In genomic region chr2:65056215-65056989, GRCh38 we compare ENCODE assay signal across 8 cellular contexts. TPM values are rescaled to one million over a fixed set of nuclear protein-coding genes. Genes with fewer than 3 reads are reported as not detected.
A peak's percentile ranks its signal among the peaks of the same experiment; 100 is the strongest.
DNase-seq lines count a peak whose midpoint lies in the region; ATAC-seq and TF ChIP-seq lines count a peak whose summit lies in the region.

Gene CEP68, plus strand, starts transcription at chr2:65056416. Its CDS starts 13,029 bp downstream, at chr2:65069445.

- H4K5ac ChIP-seq in H9 (ENCODE audit: insufficient read length, low read depth, low read length), result no peak within 1 kb of the TSS

- no peak within 1 kb of the TSS for H2BK15ac ChIP-seq in H9 (ENCODE audit: low read depth, low read length)

- peak within 1 kb of the TSS; percentile 87 for H3K14ac ChIP-seq in H9 (ENCODE audit: insufficient read depth, low read length)

- H3K4me1 ChIP-seq in ES-I3 (ENCODE audit: insufficient read depth, low read length) (peaks cover 3% of the 10 kb centered on the region; the same call in 1 of the 2 replicates), H9 (ENCODE audit: insufficient read depth, low read length) (no peaks in the 10 kb centered on the region)

- peak within 1 kb of the TSS; percentile 68 for H3T11ph ChIP-seq in H9 (ENCODE audit: low read length)

- H3K4me3 ChIP-seq in fibroblast of the aortic adventitia (ENCODE audit: low read depth, low read length), result peak within 1 kb of the TSS; percentile 82

- H3K4ac ChIP-seq in H9 (ENCODE audit: low read depth, low read length), result no peak within 1 kb of the TSS; the same call in 1 of the 2 replicates

- ATAC-seq in natural killer cell treated with Interleukin-12 subunit alpha and Interleukin-12 subunit beta and Interleukin-15 and Interleukin-18, amount 100 ng/mL, for 72 hours, result peak; percentile 98 to 99

- H4K8ac ChIP-seq in H9 (replicated peaks; ENCODE audit: insufficient read length, low read depth, low read length), result no peak within 1 kb of the TSS

- H3K27me3 ChIP-seq in H9 (ENCODE audit: insufficient read depth, low read length), result no peaks in the 10 kb centered on the region

- no CpG with 5 or more reads among the region's 95 CpGs for WGBS in H9 (ENCODE audit: extremely low coverage, insufficient read length, low lambda C conversion rate)

- peak; percentile 98 for DNase-seq in H9
- DNase-seq in M059J (ENCODE audit: low read depth), result peak; percentile 95
- peak; percentile 99 for DNase-seq in activated effector memory CD4-positive, alpha-beta T cell treated with anti-CD3 and anti-CD28 coated beads, Interleukin-2, amount 50 U/mL, for 16 hours
- peak; percentile 95 for DNase-seq in fibroblast of the aortic adventitia (ENCODE audit: low read depth)
- DNase-seq in natural killer cell treated with Interleukin-12 subunit alpha and Interleukin-12 subunit beta and Interleukin-15 and Interleukin-18, amount 100 ng/mL, for 72 hours (ENCODE audit: low spot score), result peak; percentile 97
- peak; percentile 96 for DNase-seq in stimulated activated naive CD4-positive, alpha-beta T cell treated with Interleukin-2 at 50 U/mL for 16 hours (lab: John Stamatoyannopoulos, UW)

- H2AK5ac ChIP-seq in H9 (ENCODE audit: insufficient read length, low read length), result no peak within 1 kb of the TSS

- peaks cover 8% of the 10 kb centered on the region for H3K79me2 ChIP-seq in H9 (ENCODE audit: insufficient read depth, low read length)

- no peak within 1 kb of the TSS for H2BK120ac ChIP-seq in H9 (ENCODE audit: low read depth, low read length, poor library complexity, severe bottlenecking)

- peak within 1 kb of the TSS; percentile 87 for H3K4me2 ChIP-seq in H9 (ENCODE audit: insufficient read depth, insufficient read length, low read length)

- no peak within 1 kb of the TSS for H2AFZ ChIP-seq in H9 (ENCODE audit: low read length)

- H3K27ac ChIP-seq in H9 (ENCODE audit: insufficient read length, low read depth, low read length), result no peak within 1 kb of the TSS

- H2BK5ac ChIP-seq in H9 (ENCODE audit: insufficient read length, low read length), result no peak within 1 kb of the TSS

- no peak within 1 kb of the TSS for H4K91ac ChIP-seq in H9 (ENCODE audit: insufficient read length, low read depth, low read length)

- H3K23me2 ChIP-seq in H9 (ENCODE audit: insufficient read length, low read depth, low read length, poor library complexity, severe bottlenecking), result peaks cover 6% of the 10 kb centered on the region

- peaks cover 17 to 39% of the 10 kb centered on the region in 2 experiments for H3K4me1 Mint-ChIP-seq in H9
- peaks cover 30 to 40% of the 10 kb centered on the region in 2 donors for H3K4me1 Mint-ChIP-seq in natural killer cell treated with Interleukin-12 subunit alpha and Interleukin-12 subunit beta and Interleukin-15 and Interleukin-18, amount 100 ng/mL, for 72 hours (ENCODE audit: low read depth in 2 of 2)

- no peak within 1 kb of the TSS for H2BK12ac ChIP-seq in H9 (ENCODE audit: insufficient read length, low read depth, low read length)

- peaks cover 0 to 4% of the 10 kb centered on the region in 2 experiments; a peak in 1 of 5 replicates for H3K9me3 Mint-ChIP-seq in H9
- no peaks in the 10 kb centered on the region for H3K9me3 Mint-ChIP-seq in natural killer cell treated with Interleukin-12 subunit alpha and Interleukin-12 subunit beta and Interleukin-15 and Interleukin-18, amount 100 ng/mL, for 72 hours

- peak; percentile 95 for TF ChIP-seq POLR2A in Raji (IDR thresholded peaks at IDR 0.05; ENCODE audit: insufficient read depth, low read depth, low read length)

- no peaks in the 10 kb centered on the region for H3K9me3 ChIP-seq in ES-I3 (ENCODE audit: control insufficient read depth, insufficient read depth, low read length)
- no peaks in the 10 kb centered on the region for H3K9me3 ChIP-seq in H9 (ENCODE audit: control insufficient read depth, low read depth, low read length)

- H2BK20ac ChIP-seq in H9 (ENCODE audit: low read depth, low read length, poor library complexity, severe bottlenecking), result no peak within 1 kb of the TSS

- no peak within 1 kb of the TSS for H3K56ac ChIP-seq in H9 (ENCODE audit: insufficient read length, low read depth, low read length)

- H3K36me3 ChIP-seq in ES-I3 (ENCODE audit: insufficient read depth, low read length), result no peaks in the 10 kb centered on the region

- H3K23ac ChIP-seq in H9 (ENCODE audit: insufficient read length, low read depth, low read length), result no peak within 1 kb of the TSS

- H3K18ac ChIP-seq in H9 (ENCODE audit: insufficient read length, low read depth, low read length), result peak within 1 kb of the TSS; percentile 27

- H3K9ac ChIP-seq in ES-I3 (ENCODE audit: low read depth, low read length), result peak within 1 kb of the TSS; percentile 68
- peak within 1 kb of the TSS; percentile 68 for H3K9ac ChIP-seq in H9 (ENCODE audit: extremely low read depth, insufficient read length, low read length)

- peaks cover 3% of the 10 kb centered on the region for H3K79me1 ChIP-seq in H9 (ENCODE audit: insufficient read depth, low read depth, low read length, poor library complexity, severe bottlenecking)

- peaks cover 5 to 11% (median 9%) of the 10 kb centered on the region in 3 experiments for H3K36me3 Mint-ChIP-seq in H9 (ENCODE audit: insufficient read depth in 1 of 3, low read depth in 3 of 3)
- no peaks in the 10 kb centered on the region for H3K36me3 Mint-ChIP-seq in natural killer cell treated with Interleukin-12 subunit alpha and Interleukin-12 subunit beta and Interleukin-15 and Interleukin-18, amount 100 ng/mL, for 72 hours

- peak within 1 kb of the TSS in 2 of 3 experiments; percentile 53 to 95; a peak in 5 of 7 replicates for H3K27ac Mint-ChIP-seq in H9
- peak within 1 kb of the TSS; percentile 53 to 80 for H3K27ac Mint-ChIP-seq in natural killer cell treated with Interleukin-12 subunit alpha and Interleukin-12 subunit beta and Interleukin-15 and Interleukin-18, amount 100 ng/mL, for 72 hours

- no peaks in the 10 kb centered on the region for H4K20me1 ChIP-seq in H9 (ENCODE audit: control insufficient read depth, insufficient read depth, insufficient read length)

- no peak for TF ChIP-seq CTCF in H9 (conservative IDR thresholded peaks at IDR 0.05)
- TF ChIP-seq CTCF in fibroblast of the aortic adventitia (IDR thresholded peaks at IDR 0.05; ENCODE audit: insufficient read depth, low read length), result no peak

- H3K27me3 Mint-ChIP-seq in H9 (ENCODE audit: low read depth), result peaks cover 8% of the 10 kb centered on the region; the same call in 1 of the 2 replicates
- no peaks in the 10 kb centered on the region for H3K27me3 Mint-ChIP-seq in natural killer cell treated with Interleukin-12 subunit alpha and Interleukin-12 subunit beta and Interleukin-15 and Interleukin-18, amount 100 ng/mL, for 72 hours

- H3K4me3 Mint-ChIP-seq in H9, result peak within 1 kb of the TSS; percentile 92 to 93
- H3K4me3 Mint-ChIP-seq in natural killer cell treated with Interleukin-12 subunit alpha and Interleukin-12 subunit beta and Interleukin-15 and Interleukin-18, amount 100 ng/mL, for 72 hours, result peak within 1 kb of the TSS; percentile 96

RNA-seq across cellular contexts. Expression of gene CEP68, which starts in this region (rescaled TPM):
- total RNA-seq in H9 (2021), result 18.5 and 20.2 TPM in 2 replicates
- 1.2 and 3.3 TPM in 2 replicates for total RNA-seq in M059J (2014; rRNA removed; shearing (Covaris generic))
- 12.0 and 12.3 TPM in 2 replicates for total RNA-seq in fibroblast of the aortic adventitia (ENCODE audit: low replicate concordance)
- 1 to 10 TPM; 2.0 to 2.3 TPM for total RNA-seq in natural killer cell treated with Interleukin-12 subunit alpha and Interleukin-12 subunit beta and Interleukin-15 and Interleukin-18, amount 100 ng/mL, for 72 hours
